ENCODE assay signal across 11 cellular contexts in the genomic region with DNA sequence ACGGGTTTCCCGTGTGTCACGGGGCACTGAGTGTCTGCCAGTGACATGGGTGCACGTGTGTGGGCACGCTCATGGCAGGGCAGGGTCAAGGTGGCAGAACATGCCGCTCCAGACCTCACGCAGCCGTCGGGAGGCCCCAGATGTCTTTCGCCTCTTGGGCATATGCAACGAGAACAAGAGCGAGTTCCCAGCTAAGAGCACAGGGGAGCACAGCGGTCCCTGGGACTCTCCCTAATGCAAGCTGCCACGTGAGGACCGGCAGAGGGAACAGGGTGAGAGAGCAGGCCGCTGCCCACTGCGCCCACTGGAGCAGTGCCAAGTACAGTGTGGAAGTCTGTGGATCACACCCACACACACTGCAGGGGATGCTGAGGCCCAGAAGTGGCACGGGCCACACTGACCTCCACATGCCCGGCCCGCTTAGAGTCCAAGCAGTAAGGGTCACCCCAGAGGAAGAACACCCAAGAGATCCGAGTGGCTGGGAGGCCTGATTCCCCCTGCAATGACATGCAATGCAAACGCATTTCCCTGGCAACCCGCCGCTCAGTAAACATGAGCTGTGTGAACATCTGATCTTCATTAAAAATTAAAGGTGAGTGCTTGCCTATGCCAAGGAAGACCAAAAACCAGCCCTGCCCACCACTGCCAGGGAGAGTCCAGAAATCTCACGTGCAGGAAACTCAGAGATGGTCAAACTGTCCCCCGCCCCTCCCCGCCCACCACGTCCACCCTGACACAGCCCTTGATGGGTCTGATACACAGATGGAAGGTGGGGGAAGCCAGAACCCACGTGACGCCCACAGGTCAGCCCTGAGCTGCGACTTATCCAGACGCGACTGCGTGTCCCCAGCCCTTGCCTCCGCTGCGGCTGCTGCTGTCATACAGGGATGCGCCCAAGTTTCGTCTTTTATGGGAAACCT. TPM values are rescaled to one million over a fixed set of nuclear protein-coding genes. Genes with fewer than 3 reads are reported as not detected.
DNase-seq lines count a peak whose midpoint lies in the region; ATAC-seq and TF ChIP-seq lines count a peak whose summit lies in the region.
"Had no signal": no experiment of that assay in that cellular context is flagged by ENCODE, and none has a peak within 500 bp of the region (broad histone marks: within the 10 kb centered on the region; RNA-seq: fewer than 3 reads in every experiment).

No MANE protein-coding gene starts in this region.

- H3K27me3 Mint-ChIP-seq in nephron progenitor cell (ENCODE audit: low read depth, poor library complexity), result no peaks in the 10 kb centered on the region

- H3K36me3 Mint-ChIP-seq in nephron progenitor cell (ENCODE audit: low read depth), result peaks cover 20% of the 10 kb centered on the region

- TF ChIP-seq CTCF in nephron progenitor cell (IDR thresholded peaks at IDR 0.05), result no peak

- peaks cover 49% of the 10 kb centered on the region for H3K4me1 Mint-ChIP-seq in nephron progenitor cell

- peak; percentile 20 for DNase-seq in G401 (ENCODE audit: low spot score)
- DNase-seq in NCI-H2171 treated with DMSO at 0.1 percent for 48 hours (lab: John Stamatoyannopoulos, UW), result peak; percentile 59
- DNase-seq in nephron progenitor cell, result no peak
- no peak for DNase-seq in COLO829 (ENCODE audit: low spot score)
- DNase-seq in activated naive CD4-positive, alpha-beta T cell treated with anti-CD3 and anti-CD28 coated beads, Interleukin-2, amount 50 U/mL, for 16 hours, result no peak
- DNase-seq in HPDE6-E6E7 (ENCODE audit: extremely low spot score), result no peak
- DNase-seq: activated CD8-positive, alpha-beta memory T cell treated with anti-CD3 and anti-CD28 coated beads, Interleukin-2, amount 50 U/mL, for 4 hours; Kasumi-1; ovary had no signal

- no peaks in the 10 kb centered on the region for H3K9me3 Mint-ChIP-seq in nephron progenitor cell

- ATAC-seq in esophagus mucosa (peak; percentile 33), GM18870 (IDR thresholded peaks at IDR 0.05; ENCODE audit: unreplicated experiment) (no peak)

- H3K27ac Mint-ChIP-seq in nephron progenitor cell, result peak overlapping the region; percentile 80

- in situ Hi-C loops in G401 (cut with HindIII; ENCODE audit: low sequenced_read_pairs), result no loop called here

- H3K4me3 Mint-ChIP-seq in nephron progenitor cell, result no peak overlapping the region

RNA-seq across cellular contexts. Expression of a gene that starts 11.7 kb away (rescaled TPM):
- total RNA-seq in G401 (2014; rRNA removed; shearing (Covaris generic)), result 50.3 and 70.0 TPM in 2 replicates
- 21.9 TPM for total RNA-seq in esophagus mucosa

RNA-seq across cellular contexts. Expression of a gene that starts 36.1 kb away (rescaled TPM):
- 11.1 and 14.1 TPM in 2 replicates for total RNA-seq in G401 (2014; rRNA removed; shearing (Covaris generic))
- total RNA-seq in esophagus mucosa, result 21.4 TPM

Comparison
In these comparisons a context has a peak if more than half of its experiments do, and no peak if none do; other contexts are left out.
1. DNase-seq: peak in G401 (single experiment) and NCI-H2171 treated with DMSO at 0.1 percent for 48 hours (single experiment); none in nephron progenitor cell (single experiment), COLO829 (single experiment), activated naive CD4-positive, alpha-beta T cell treated with anti-CD3 and anti-CD28 coated beads, Interleukin-2, amount 50 U/mL, for 16 hours (single experiment) and HPDE6-E6E7 (single experiment).